Comparison of ENCODE assay signal across 1 cellular context in the genomic region with DNA sequence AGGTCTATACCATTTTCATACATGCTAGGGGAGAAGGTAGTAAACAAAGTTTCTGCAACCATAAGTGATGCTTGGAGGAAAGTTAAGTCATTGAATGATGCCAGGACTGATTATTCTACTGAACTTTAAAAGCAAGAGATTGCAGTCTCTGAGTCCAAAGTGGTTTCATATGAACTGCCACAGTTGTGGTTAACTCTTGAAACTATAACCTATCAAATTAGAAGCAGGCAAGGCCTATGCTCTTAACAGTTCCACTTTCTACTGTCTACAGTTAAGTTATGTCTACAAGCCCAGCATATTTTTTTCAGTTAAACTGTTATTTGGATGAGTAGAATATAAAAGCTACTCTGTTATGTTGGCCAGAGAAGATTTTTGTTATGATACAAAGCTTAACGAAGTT.
TF ChIP-seq lines count a peak whose summit lies in the region.

No MANE protein-coding gene starts in this region.

TF ChIP-seq in GM12878, 131 proteins besides CTCF, POLR2A, EP300 and RAD21 (continued from another document):
- TF ChIP-seq, protein P1, sequence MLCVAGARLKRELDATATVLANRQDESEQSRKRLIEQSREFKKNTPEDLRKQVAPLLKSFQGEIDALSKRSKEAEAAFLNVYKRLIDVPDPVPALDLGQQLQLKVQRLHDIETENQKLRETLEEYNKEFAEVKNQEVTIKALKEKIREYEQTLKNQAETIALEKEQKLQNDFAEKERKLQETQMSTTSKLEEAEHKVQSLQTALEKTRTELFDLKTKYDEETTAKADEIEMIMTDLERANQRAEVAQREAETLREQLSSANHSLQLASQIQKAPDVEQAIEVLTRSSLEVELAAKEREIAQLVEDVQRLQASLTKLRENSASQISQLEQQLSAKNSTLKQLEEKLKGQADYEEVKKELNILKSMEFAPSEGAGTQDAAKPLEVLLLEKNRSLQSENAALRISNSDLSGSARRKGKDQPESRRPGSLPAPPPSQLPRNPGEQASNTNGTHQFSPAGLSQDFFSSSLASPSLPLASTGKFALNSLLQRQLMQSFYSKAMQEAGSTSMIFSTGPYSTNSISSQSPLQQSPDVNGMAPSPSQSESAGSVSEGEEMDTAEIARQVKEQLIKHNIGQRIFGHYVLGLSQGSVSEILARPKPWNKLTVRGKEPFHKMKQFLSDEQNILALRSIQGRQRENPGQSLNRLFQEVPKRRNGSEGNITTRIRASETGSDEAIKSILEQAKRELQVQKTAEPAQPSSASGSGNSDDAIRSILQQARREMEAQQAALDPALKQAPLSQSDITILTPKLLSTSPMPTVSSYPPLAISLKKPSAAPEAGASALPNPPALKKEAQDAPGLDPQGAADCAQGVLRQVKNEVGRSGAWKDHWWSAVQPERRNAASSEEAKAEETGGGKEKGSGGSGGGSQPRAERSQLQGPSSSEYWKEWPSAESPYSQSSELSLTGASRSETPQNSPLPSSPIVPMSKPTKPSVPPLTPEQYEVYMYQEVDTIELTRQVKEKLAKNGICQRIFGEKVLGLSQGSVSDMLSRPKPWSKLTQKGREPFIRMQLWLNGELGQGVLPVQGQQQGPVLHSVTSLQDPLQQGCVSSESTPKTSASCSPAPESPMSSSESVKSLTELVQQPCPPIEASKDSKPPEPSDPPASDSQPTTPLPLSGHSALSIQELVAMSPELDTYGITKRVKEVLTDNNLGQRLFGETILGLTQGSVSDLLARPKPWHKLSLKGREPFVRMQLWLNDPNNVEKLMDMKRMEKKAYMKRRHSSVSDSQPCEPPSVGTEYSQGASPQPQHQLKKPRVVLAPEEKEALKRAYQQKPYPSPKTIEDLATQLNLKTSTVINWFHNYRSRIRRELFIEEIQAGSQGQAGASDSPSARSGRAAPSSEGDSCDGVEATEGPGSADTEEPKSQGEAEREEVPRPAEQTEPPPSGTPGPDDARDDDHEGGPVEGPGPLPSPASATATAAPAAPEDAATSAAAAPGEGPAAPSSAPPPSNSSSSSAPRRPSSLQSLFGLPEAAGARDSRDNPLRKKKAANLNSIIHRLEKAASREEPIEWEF (IDR thresholded peaks at IDR 0.05; ENCODE audit: insufficient replicate concordance, low read depth, low read length) = peak; percentile 25
- TF ChIP-seq SPI1 (IDR thresholded peaks at IDR 0.05; ENCODE audit: borderline replicate concordance, insufficient read depth, low read depth, low read length) = no peak
- TF ChIP-seq MEF2A (IDR thresholded peaks at IDR 0.05; ENCODE audit: insufficient read depth, low read depth, low read length) = peak; percentile 16; the same call in 1 of the 2 replicates
- TF ChIP-seq NR2C1 (IDR thresholded peaks at IDR 0.05) = no peak
- TF ChIP-seq BACH1 (IDR thresholded peaks at IDR 0.05; ENCODE audit: borderline replicate concordance) = no peak
- TF ChIP-seq, protein P2, sequence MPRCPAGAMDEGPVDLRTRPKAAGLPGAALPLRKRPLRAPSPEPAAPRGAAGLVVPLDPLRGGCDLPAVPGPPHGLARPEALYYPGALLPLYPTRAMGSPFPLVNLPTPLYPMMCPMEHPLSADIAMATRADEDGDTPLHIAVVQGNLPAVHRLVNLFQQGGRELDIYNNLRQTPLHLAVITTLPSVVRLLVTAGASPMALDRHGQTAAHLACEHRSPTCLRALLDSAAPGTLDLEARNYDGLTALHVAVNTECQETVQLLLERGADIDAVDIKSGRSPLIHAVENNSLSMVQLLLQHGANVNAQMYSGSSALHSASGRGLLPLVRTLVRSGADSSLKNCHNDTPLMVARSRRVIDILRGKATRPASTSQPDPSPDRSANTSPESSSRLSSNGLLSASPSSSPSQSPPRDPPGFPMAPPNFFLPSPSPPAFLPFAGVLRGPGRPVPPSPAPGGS (IDR thresholded peaks at IDR 0.05; ENCODE audit: borderline replicate concordance, insufficient read depth, low read depth, low read length, poor library complexity, severe bottlenecking) = no peak
- peak; percentile 38; the same call in 1 of the 2 replicates for TF ChIP-seq NFIC (IDR thresholded peaks at IDR 0.05; ENCODE audit: low read depth, low read length)
